ENCODE assay signal across 8 cellular contexts in genomic region chr9:133346021-133346713, GRCh38. TPM values are rescaled to one million over a fixed set of nuclear protein-coding genes. Genes with fewer than 3 reads are reported as not detected.
DNase-seq lines count a peak whose midpoint lies in the region; ATAC-seq and TF ChIP-seq lines count a peak whose summit lies in the region.

No MANE protein-coding gene starts in this region.

- no peaks in the 10 kb centered on the region for H3K9me3 Mint-ChIP-seq in activated CD4-positive, alpha-beta T cell treated with anti-CD3 and anti-CD28 coated beads, Interleukin-2, amount 10 ng/mL, durations not matched to agents 24 days and 14 days
- no peaks in the 10 kb centered on the region for H3K9me3 Mint-ChIP-seq in activated CD8-positive, alpha-beta T cell treated with anti-CD3 and anti-CD28 coated beads for 36 hours

- peak overlapping the region; percentile 97 for H3K4me3 ChIP-seq in iPS-18a (ENCODE audit: low read length)
- H3K4me3 ChIP-seq in subcutaneous abdominal adipose tissue (ENCODE audit: low read depth in 1 of 5, low read length in 5 of 5), result peak overlapping the region in 3 of 5 donors; percentile 95 to 99 (median 96)

- peaks cover 2% of the 10 kb centered on the region for H3K27me3 Mint-ChIP-seq in activated CD4-positive, alpha-beta T cell treated with anti-CD3 and anti-CD28 coated beads, Interleukin-2, amount 10 ng/mL, durations not matched to agents 24 days and 14 days
- no peaks in the 10 kb centered on the region for H3K27me3 Mint-ChIP-seq in activated CD8-positive, alpha-beta T cell treated with anti-CD3 and anti-CD28 coated beads for 36 hours

- H3K27ac ChIP-seq in iPS-18a (ENCODE audit: low read length), result no peak overlapping the region
- H3K27ac ChIP-seq in subcutaneous abdominal adipose tissue (ENCODE audit: low read depth, low read length), result peak overlapping the region; percentile 92

- ATAC-seq in activated CD8-positive, alpha-beta T cell treated with anti-CD3 and anti-CD28 coated beads for 36 hours, result no peak
- no peak for ATAC-seq in GM19467 (IDR thresholded peaks at IDR 0.05; ENCODE audit: unreplicated experiment)
- ATAC-seq in GM21786 (IDR thresholded peaks at IDR 0.05; ENCODE audit: unreplicated experiment), result no peak

- H3K36me3 ChIP-seq in iPS-18a (ENCODE audit: control insufficient read depth, low read depth, low read length), result peaks cover 50% of the 10 kb centered on the region
- peaks cover 5 to 72% (median 66%) of the 10 kb centered on the region in 5 donors for H3K36me3 ChIP-seq in subcutaneous abdominal adipose tissue (ENCODE audit: control insufficient read depth in 5 of 5, insufficient read depth in 5 of 5, low read length in 5 of 5)

- H3K4me3 Mint-ChIP-seq in activated CD4-positive, alpha-beta T cell treated with anti-CD3 and anti-CD28 coated beads, Interleukin-2, amount 10 ng/mL, durations not matched to agents 24 days and 14 days, result peak overlapping the region; percentile 100
- H3K4me3 Mint-ChIP-seq in activated CD8-positive, alpha-beta T cell treated with anti-CD3 and anti-CD28 coated beads for 36 hours, result peak overlapping the region; percentile 98

- DNase-seq in activated CD4-positive, alpha-beta T cell treated with anti-CD3 and anti-CD28 coated beads, Interleukin-2, amount 10 ng/mL, durations not matched to agents 24 days and 14 days, result no peak
- no peak for DNase-seq in activated CD4-positive, alpha-beta T cell treated with anti-CD3 and anti-CD28 coated beads for 1 hour
- DNase-seq in activated CD8-positive, alpha-beta T cell treated with anti-CD3 and anti-CD28 coated beads for 36 hours, result no peak
- no peak for DNase-seq in stimulated activated CD4-positive, alpha-beta T cell treated with anti-CD3 and anti-CD28 coated beads, Interleukin-2, amount 100 ng/mL, for 24 hours

- H3K9me3 ChIP-seq in iPS-18a (ENCODE audit: control insufficient read depth, low read depth, low read length) (no peaks in the 10 kb centered on the region), subcutaneous abdominal adipose tissue (ENCODE audit: control insufficient read depth in 5 of 5, low read length in 5 of 5) (no peaks in the 10 kb centered on the region)

- H3K36me3 Mint-ChIP-seq in activated CD4-positive, alpha-beta T cell treated with anti-CD3 and anti-CD28 coated beads, Interleukin-2, amount 10 ng/mL, durations not matched to agents 24 days and 14 days (ENCODE audit: low read depth), result peaks cover 68% of the 10 kb centered on the region
- H3K36me3 Mint-ChIP-seq in activated CD8-positive, alpha-beta T cell treated with anti-CD3 and anti-CD28 coated beads for 36 hours (ENCODE audit: low read depth), result peaks cover 67% of the 10 kb centered on the region

- intact Hi-C loops in activated CD4-positive, alpha-beta T cell treated with anti-CD3 and anti-CD28 coated beads, Interleukin-2, amount 10 ng/mL, durations not matched to agents 24 days and 14 days (cut with micrococcal nuclease), result no loop called here
- intact Hi-C loops in activated CD8-positive, alpha-beta T cell treated with anti-CD3 and anti-CD28 coated beads for 36 hours (cut with micrococcal nuclease), result no loop called here

- H3K4me1 Mint-ChIP-seq in activated CD4-positive, alpha-beta T cell treated with anti-CD3 and anti-CD28 coated beads, Interleukin-2, amount 10 ng/mL, durations not matched to agents 24 days and 14 days, result peaks cover 33% of the 10 kb centered on the region
- peaks cover 38% of the 10 kb centered on the region for H3K4me1 Mint-ChIP-seq in activated CD8-positive, alpha-beta T cell treated with anti-CD3 and anti-CD28 coated beads for 36 hours (ENCODE audit: low read depth)

- no peaks in the 10 kb centered on the region for H3K4me1 ChIP-seq in iPS-18a (ENCODE audit: control insufficient read depth, low read depth, low read length)
- peaks cover 10 to 52% (median 39%) of the 10 kb centered on the region in 5 donors for H3K4me1 ChIP-seq in subcutaneous abdominal adipose tissue (ENCODE audit: control insufficient read depth in 5 of 5, insufficient read depth in 5 of 5, low read length in 5 of 5)

- TF ChIP-seq CTCF in activated CD8-positive, alpha-beta T cell treated with anti-CD3 and anti-CD28 coated beads for 36 hours (IDR thresholded peaks at IDR 0.05), result no peak

- peak overlapping the region; percentile 89 for H3K27ac Mint-ChIP-seq in activated CD4-positive, alpha-beta T cell treated with anti-CD3 and anti-CD28 coated beads, Interleukin-2, amount 10 ng/mL, durations not matched to agents 24 days and 14 days
- H3K27ac Mint-ChIP-seq in activated CD8-positive, alpha-beta T cell treated with anti-CD3 and anti-CD28 coated beads for 36 hours, result peak overlapping the region; percentile 90

- POLR2A ChIA-PET in activated CD8-positive, alpha-beta T cell treated with anti-CD3 and anti-CD28 coated beads for 36 hours (lab: Charles Lee), result interaction anchor here (0.6 to 24.9 kb wide), 6 partner anchors 8 to 71 kb away, joined by 3 to 872 read pairs (median 4); partner anchors contain the start of genes MED22, RPL7A, SURF1 and SURF2

- no peaks in the 10 kb centered on the region for H3K27me3 ChIP-seq in iPS-18a (ENCODE audit: control insufficient read depth, insufficient read depth, low read length)
- H3K27me3 ChIP-seq in subcutaneous abdominal adipose tissue (ENCODE audit: control insufficient read depth in 5 of 5, insufficient read depth in 4 of 5, low read length in 5 of 5), result no peaks in the 10 kb centered on the region

- CTCF ChIA-PET in activated CD8-positive, alpha-beta T cell treated with anti-CD3 and anti-CD28 coated beads for 36 hours (lab: Charles Lee), result interaction anchor here (0.6 to 1.0 kb wide), 3 partner anchors 11 to 324 kb away, joined by 3 to 4 read pairs (median 4); no protein-coding TSS in a partner anchor

- H3K9ac ChIP-seq in iPS-18a (ENCODE audit: low read length) (peak overlapping the region; percentile 80), subcutaneous abdominal adipose tissue (ENCODE audit: low read length in 5 of 5) (peak overlapping the region in 3 of 5 donors; percentile 76 to 79 (median 76))

RNA-seq across cellular contexts. Expression of gene MED22, which starts 1.8 kb away (rescaled TPM):
- total RNA-seq in activated CD4-positive, alpha-beta T cell treated with anti-CD3 and anti-CD28 coated beads, Interleukin-2, amount 10 ng/mL, durations not matched to agents 24 days and 14 days, result 39.5 and 45.0 TPM in 2 replicates
- 10 to 100 TPM; 23.4 to 29.0 TPM for total RNA-seq in activated CD8-positive, alpha-beta T cell treated with anti-CD3 and anti-CD28 coated beads for 36 hours

RNA-seq across cellular contexts. Expression of gene RPL7A, which starts 1.9 kb away (rescaled TPM):
- 2,650 and 2,658 TPM in 2 replicates for total RNA-seq in activated CD4-positive, alpha-beta T cell treated with anti-CD3 and anti-CD28 coated beads, Interleukin-2, amount 10 ng/mL, durations not matched to agents 24 days and 14 days
- 1,000 to 10,000 TPM; 3,479 to 3,507 TPM for total RNA-seq in activated CD8-positive, alpha-beta T cell treated with anti-CD3 and anti-CD28 coated beads for 36 hours

RNA-seq across cellular contexts. Expression of gene SURF1, which starts 10.1 kb away (rescaled TPM):
- total RNA-seq in activated CD4-positive, alpha-beta T cell treated with anti-CD3 and anti-CD28 coated beads, Interleukin-2, amount 10 ng/mL, durations not matched to agents 24 days and 14 days, result 29.8 and 33.2 TPM in 2 replicates
- 10 to 100 TPM; 22.1 to 25.3 TPM for total RNA-seq in activated CD8-positive, alpha-beta T cell treated with anti-CD3 and anti-CD28 coated beads for 36 hours

RNA-seq across cellular contexts. Expression of gene SURF6, which starts 10.2 kb away (rescaled TPM):
- 27.4 and 28.8 TPM in 2 replicates for total RNA-seq in activated CD4-positive, alpha-beta T cell treated with anti-CD3 and anti-CD28 coated beads, Interleukin-2, amount 10 ng/mL, durations not matched to agents 24 days and 14 days
- total RNA-seq in activated CD8-positive, alpha-beta T cell treated with anti-CD3 and anti-CD28 coated beads for 36 hours, result 10 to 100 TPM; 24.9 to 28.3 TPM

RNA-seq across cellular contexts. Expression of gene SURF2, which starts 10.2 kb away (rescaled TPM):
- 28.5 and 29.3 TPM in 2 replicates for total RNA-seq in activated CD4-positive, alpha-beta T cell treated with anti-CD3 and anti-CD28 coated beads, Interleukin-2, amount 10 ng/mL, durations not matched to agents 24 days and 14 days
- 10 to 100 TPM; 14.6 to 21.5 TPM for total RNA-seq in activated CD8-positive, alpha-beta T cell treated with anti-CD3 and anti-CD28 coated beads for 36 hours
